1 cellular context compared by ENCODE assay signal in genomic region chr9:74952281-74953151, GRCh38.
TF ChIP-seq lines count a peak whose summit lies in the region.

TSS of gene C9orf40 (minus strand) at chr9:74952912. CDS start at chr9:74952611, 301 bp downstream.

TF ChIP-seq in K562, 482 proteins besides CTCF, POLR2A, EP300 and RAD21 (continued from another document and continues in another):
- peak; percentile 74 for TF ChIP-seq HMGXB4 (CRISPR knock-in tag; IDR thresholded peaks at IDR 0.05)
- TF ChIP-seq TEAD2 (tag; IDR thresholded peaks at IDR 0.05): no peak
- TF ChIP-seq ZNF561 (CRISPR knock-in tag; conservative IDR thresholded peaks at IDR 0.05): no peak
- TF ChIP-seq TAL1 (IDR thresholded peaks at IDR 0.05): no peak
- no peak for TF ChIP-seq ELF2 (CRISPR knock-in tag; IDR thresholded peaks at IDR 0.05)
- TF ChIP-seq ZNF232 (CRISPR knock-in tag; IDR thresholded peaks at IDR 0.05): no peak
- TF ChIP-seq NRF1 (conservative IDR thresholded peaks at IDR 0.05 in 1 of 2, IDR thresholded peaks at IDR 0.05 in 1 of 2): peak; percentile 93 to 94
- TF ChIP-seq HDGF (IDR thresholded peaks at IDR 0.05): no peak
- no peak for TF ChIP-seq ETS2 (tag; IDR thresholded peaks at IDR 0.05; ENCODE audit: borderline replicate concordance, poor library complexity, severe bottlenecking)
- no peak for TF ChIP-seq RAD51 (IDR thresholded peaks at IDR 0.05; ENCODE audit: borderline replicate concordance, low read depth)
- TF ChIP-seq RREB1 (CRISPR knock-in tag; IDR thresholded peaks at IDR 0.05): no peak
- peak; percentile 63 for TF ChIP-seq CREM (IDR thresholded peaks at IDR 0.05; ENCODE audit: low read depth)
- TF ChIP-seq NCOA2 (IDR thresholded peaks at IDR 0.05; ENCODE audit: partially characterized antibody in 2 of 2): no peak
- TF ChIP-seq GMEB1 (CRISPR knock-in tag; IDR thresholded peaks at IDR 0.05): peak; percentile 71
- TF ChIP-seq RBFOX2 (IDR thresholded peaks at IDR 0.05; ENCODE audit: low read depth, low read length): peak; percentile 92
- TF ChIP-seq CCNT2 (IDR thresholded peaks at IDR 0.05; ENCODE audit: borderline replicate concordance, extremely low read depth, insufficient read length, low read depth, low read length): peak; percentile 41
- no peak for TF ChIP-seq CEBPZ (IDR thresholded peaks at IDR 0.05; ENCODE audit: borderline replicate concordance, low read depth, low read length)
- no peak for TF ChIP-seq ZSCAN32 (CRISPR knock-in tag; IDR thresholded peaks at IDR 0.05)
- no peak for TF ChIP-seq OTX1 (CRISPR knock-in tag; IDR thresholded peaks at IDR 0.05)
- no peak for TF ChIP-seq BDP1 (IDR thresholded peaks at IDR 0.05; ENCODE audit: insufficient read depth, insufficient read length)
- TF ChIP-seq ZNF717 (CRISPR knock-in tag; IDR thresholded peaks at IDR 0.05): no peak
- TF ChIP-seq ZHX1 (conservative IDR thresholded peaks at IDR 0.05; ENCODE audit: low read length): no peak
- no peak for TF ChIP-seq ZKSCAN1 (IDR thresholded peaks at IDR 0.05; ENCODE audit: low read depth, low read length)
- TF ChIP-seq ZNF639 (CRISPR knock-in tag; conservative IDR thresholded peaks at IDR 0.05 in 1 of 2, IDR thresholded peaks at IDR 0.05 in 1 of 2): peak in 1 of 2 experiments; percentile 61; a peak in 1 of 4 replicates
- TF ChIP-seq ZNF146 (CRISPR knock-in tag; IDR thresholded peaks at IDR 0.05; ENCODE audit: unreplicated experiment): no peak
- peak; percentile 62 for TF ChIP-seq KDM5B (IDR thresholded peaks at IDR 0.05; ENCODE audit: insufficient replicate concordance, low read depth, low read length)
- no peak for TF ChIP-seq E4F1 (CRISPR knock-in tag; IDR thresholded peaks at IDR 0.05; ENCODE audit: borderline replicate concordance)
- TF ChIP-seq DIDO1 (tag; IDR thresholded peaks at IDR 0.05; ENCODE audit: low read depth): no peak
